ENCODE assay signal across 33 cellular contexts in genomic region chr10:78555128-78555527, GRCh38.
"Had no signal": no experiment of that assay in that cellular context is flagged by ENCODE, and none has a peak within 500 bp of the region (broad histone marks: within the 10 kb centered on the region; RNA-seq: fewer than 3 reads in every experiment).

No MANE protein-coding gene starts in this region.

- FAIRE-seq: frontal cortex had no signal

- H3K27ac Mint-ChIP-seq: activated B cell treated with CpG ODN at 0.5 μM for 24 hours; activated CD4-positive, alpha-beta memory T cell treated with anti-CD3 and anti-CD28 coated beads for 36 hours; activated CD4-positive, alpha-beta T cell treated with anti-CD3 and anti-CD28 coated beads, Interleukin-2, amount 10 ng/mL, durations not matched to agents 24 days and 14 days; activated CD8-positive, alpha-beta memory T cell treated with anti-CD3 and anti-CD28 coated beads, Interleukin-2, amount 10 ng/mL, durations not matched to agents 7 days and 5 days; activated CD8-positive, alpha-beta T cell treated with anti-CD3 and anti-CD28 coated beads, Interleukin-2, amount 10 ng/mL, durations not matched to agents 7 days and 5 days; activated naive CD4-positive, alpha-beta T cell treated with anti-CD3 and anti-CD28 coated beads for 36 hours; activated naive CD4-positive, alpha-beta T cell treated with anti-CD3 and anti-CD28 coated beads, Interleukin-2, amount 50 U/mL, for 24 hours; activated naive CD8-positive, alpha-beta T cell treated with anti-CD3 and anti-CD28 coated beads for 36 hours; activated naive CD8-positive, alpha-beta T cell treated with anti-CD3 and anti-CD28 coated beads, Interleukin-2, amount 50 U/mL, for 24 hours; activated T-helper 17 cell treated with anti-CD3 and anti-CD28 coated beads, Interleukin-2, amount 50 U/mL, for 72 hours; dendritic cell treated with granulocyte-macrophage colony-stimulating factor and Interleukin-4, amounts not matched to agents 40 ng/mL and 50 ng/mL, for 4 days; endodermal cell; T-cell; T-helper 1 cell treated with Interleukin-12 subunit alpha and Interleukin-12 subunit beta and Interleukin-4 antibody, amounts not matched to agents 30 μg/mL and 1 μg/mL, for 36 hours had no signal

- H3K9me3 Mint-ChIP-seq: activated CD4-positive, alpha-beta memory T cell treated with anti-CD3 and anti-CD28 coated beads for 36 hours; activated naive CD4-positive, alpha-beta T cell treated with anti-CD3 and anti-CD28 coated beads, Interleukin-2, amount 50 U/mL, for 24 hours; activated naive CD8-positive, alpha-beta T cell treated with anti-CD3 and anti-CD28 coated beads, Interleukin-2, amount 50 U/mL, for 24 hours; activated T-helper 17 cell treated with anti-CD3 and anti-CD28 coated beads, Interleukin-2, amount 50 U/mL, for 72 hours; endodermal cell; T-helper 1 cell treated with Interleukin-12 subunit alpha and Interleukin-12 subunit beta and Interleukin-4 antibody, amounts not matched to agents 30 μg/mL and 1 μg/mL, for 36 hours had no signal

- H3K9me3 ChIP-seq: adrenal gland, body of pancreas, colonic mucosa had no signal

- H3K4me3 Mint-ChIP-seq: activated B cell treated with CpG ODN at 0.5 μM for 24 hours; activated CD4-positive, alpha-beta memory T cell treated with anti-CD3 and anti-CD28 coated beads for 36 hours; activated CD4-positive, alpha-beta T cell treated with anti-CD3 and anti-CD28 coated beads, Interleukin-2, amount 10 ng/mL, durations not matched to agents 24 days and 14 days; activated CD8-positive, alpha-beta memory T cell treated with anti-CD3 and anti-CD28 coated beads, Interleukin-2, amount 10 ng/mL, durations not matched to agents 7 days and 5 days; activated CD8-positive, alpha-beta T cell treated with anti-CD3 and anti-CD28 coated beads, Interleukin-2, amount 10 ng/mL, durations not matched to agents 7 days and 5 days; activated naive CD4-positive, alpha-beta T cell treated with anti-CD3 and anti-CD28 coated beads for 36 hours; activated naive CD4-positive, alpha-beta T cell treated with anti-CD3 and anti-CD28 coated beads, Interleukin-2, amount 50 U/mL, for 24 hours; activated naive CD8-positive, alpha-beta T cell treated with anti-CD3 and anti-CD28 coated beads for 36 hours; activated naive CD8-positive, alpha-beta T cell treated with anti-CD3 and anti-CD28 coated beads, Interleukin-2, amount 50 U/mL, for 24 hours; activated T-cell treated with anti-CD3 and anti-CD28 coated beads, Interleukin-2, amount 50 U/mL, for 4 hours; activated T-helper 17 cell treated with anti-CD3 and anti-CD28 coated beads, Interleukin-2, amount 50 U/mL, for 72 hours; dendritic cell treated with granulocyte-macrophage colony-stimulating factor and Interleukin-4, amounts not matched to agents 40 ng/mL and 50 ng/mL, for 4 days; endodermal cell; T-cell; T-helper 1 cell treated with Interleukin-12 subunit alpha and Interleukin-12 subunit beta and Interleukin-4 antibody, amounts not matched to agents 30 μg/mL and 1 μg/mL, for 36 hours had no signal

- DNase-seq: activated B cell treated with CpG ODN at 0.5 μM for 24 hours; activated CD4-positive, alpha-beta memory T cell treated with anti-CD3 and anti-CD28 coated beads for 36 hours; activated CD4-positive, alpha-beta T cell treated with anti-CD3 and anti-CD28 coated beads, Interleukin-2, amount 10 ng/mL, durations not matched to agents 24 days and 14 days; activated CD8-positive, alpha-beta memory T cell treated with anti-CD3 and anti-CD28 coated beads, Interleukin-2, amount 10 ng/mL, durations not matched to agents 7 days and 5 days; activated CD8-positive, alpha-beta memory T cell treated with anti-CD3 and anti-CD28 coated beads, Interleukin-2, amount 50 U/mL, for 48 hours; activated CD8-positive, alpha-beta T cell treated with anti-CD3 and anti-CD28 coated beads, Interleukin-2, amount 10 ng/mL, durations not matched to agents 7 days and 5 days; activated effector memory CD4-positive, alpha-beta T cell treated with Interleukin-2 at 50 U/mL for 16 hours; activated naive CD4-positive, alpha-beta T cell treated with anti-CD3 and anti-CD28 coated beads for 36 hours; activated naive CD8-positive, alpha-beta T cell treated with anti-CD3 and anti-CD28 coated beads for 36 hours; activated naive CD8-positive, alpha-beta T cell treated with anti-CD3 and anti-CD28 coated beads, Interleukin-2, amount 50 U/mL, for 24 hours; activated T-cell treated with anti-CD3 and anti-CD28 coated beads, Interleukin-2, amount 50 U/mL, for 4 hours; adrenal gland; amygdala; aorta; body of pancreas; caudate nucleus; colonic mucosa; dorsolateral prefrontal cortex; effector memory CD4-positive, alpha-beta T cell; endodermal cell; foreskin fibroblast; head of caudate nucleus; SW 1271; T-cell; T-helper 9 cell; WERI-Rb-1 had no signal

- H3K27ac ChIP-seq: adrenal gland, body of pancreas, colonic mucosa, dorsolateral prefrontal cortex, WERI-Rb-1 had no signal

- H3K36me3 Mint-ChIP-seq: activated CD4-positive, alpha-beta memory T cell treated with anti-CD3 and anti-CD28 coated beads for 36 hours; activated CD8-positive, alpha-beta memory T cell treated with anti-CD3 and anti-CD28 coated beads, Interleukin-2, amount 10 ng/mL, durations not matched to agents 7 days and 5 days; activated naive CD4-positive, alpha-beta T cell treated with anti-CD3 and anti-CD28 coated beads, Interleukin-2, amount 50 U/mL, for 24 hours; activated naive CD8-positive, alpha-beta T cell treated with anti-CD3 and anti-CD28 coated beads for 36 hours; T-cell had no signal

- H3K36me3 ChIP-seq: adrenal gland, colonic mucosa, WERI-Rb-1 had no signal

- H3K27me3 ChIP-seq: adrenal gland, body of pancreas, colonic mucosa, dorsolateral prefrontal cortex had no signal

- H3K4me3 ChIP-seq: adrenal gland, body of pancreas, colonic mucosa, dorsolateral prefrontal cortex had no signal

- ATAC-seq: activated CD4-positive, CD25-positive, alpha-beta regulatory T cell treated with anti-CD3 and anti-CD28 coated beads, Interleukin-2, amount 50 U/mL, for 24 hours; activated CD8-positive, alpha-beta memory T cell treated with anti-CD3 and anti-CD28 coated beads, Interleukin-2, amount 10 ng/mL, durations not matched to agents 7 days and 5 days; activated CD8-positive, alpha-beta T cell treated with anti-CD3 and anti-CD28 coated beads, Interleukin-2, amount 10 ng/mL, durations not matched to agents 7 days and 5 days; activated naive CD8-positive, alpha-beta T cell treated with anti-CD3 and anti-CD28 coated beads, Interleukin-2, amount 50 U/mL, for 24 hours; activated T-cell treated with anti-CD3 and anti-CD28 coated beads, Interleukin-2, amount 50 U/mL, for 4 hours; activated T-helper 17 cell treated with anti-CD3 and anti-CD28 coated beads, Interleukin-2, amount 50 U/mL, for 72 hours; body of pancreas; esophagus mucosa; T-cell had no signal

- H3K4me1 Mint-ChIP-seq: activated B cell treated with CpG ODN at 0.5 μM for 24 hours; activated CD8-positive, alpha-beta memory T cell treated with anti-CD3 and anti-CD28 coated beads, Interleukin-2, amount 10 ng/mL, durations not matched to agents 7 days and 5 days; activated naive CD4-positive, alpha-beta T cell treated with anti-CD3 and anti-CD28 coated beads, Interleukin-2, amount 50 U/mL, for 24 hours had no signal

- H3K27me3 Mint-ChIP-seq: activated CD4-positive, alpha-beta memory T cell treated with anti-CD3 and anti-CD28 coated beads for 36 hours; activated naive CD4-positive, alpha-beta T cell treated with anti-CD3 and anti-CD28 coated beads, Interleukin-2, amount 50 U/mL, for 24 hours had no signal
